19 cellular contexts compared by ENCODE assay signal in the genomic region with DNA sequence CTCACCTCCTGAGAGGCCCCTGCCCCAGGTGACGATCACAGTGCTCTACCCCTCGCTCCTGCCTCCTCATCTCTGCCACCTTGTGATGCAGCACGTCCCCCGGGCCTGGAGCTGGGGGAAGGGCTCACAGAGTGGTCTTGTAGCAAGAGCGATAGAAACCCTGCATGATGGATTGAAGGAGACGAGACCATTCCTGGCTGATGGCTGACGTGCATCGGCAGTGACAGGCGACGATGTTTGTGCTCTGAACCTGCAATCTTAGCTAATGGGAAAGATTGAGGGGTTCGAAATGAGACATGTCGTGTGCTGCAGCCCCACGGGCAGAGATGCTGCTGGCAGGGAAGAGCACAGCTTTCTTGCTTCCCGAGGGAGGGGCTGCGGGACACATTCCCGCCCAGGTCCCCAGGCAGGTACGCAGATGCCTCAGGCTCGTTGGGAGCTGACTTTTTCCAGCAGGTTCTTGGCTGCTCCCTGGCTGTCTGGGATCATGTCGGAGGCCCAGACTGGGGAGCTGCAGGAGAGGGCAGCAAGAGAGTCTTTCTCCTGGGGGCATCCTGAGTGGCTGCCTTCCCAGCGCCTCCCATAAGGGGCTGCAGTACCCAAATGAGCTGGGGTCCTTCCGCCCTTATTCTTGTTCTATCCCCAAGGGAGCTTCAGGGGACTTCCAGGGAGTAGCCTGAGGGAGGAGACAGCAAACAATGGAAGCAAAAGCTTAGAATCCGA.
"Had no signal": no experiment of that assay in that cellular context is flagged by ENCODE, and none has a peak within 500 bp of the region (broad histone marks: within the 10 kb centered on the region; RNA-seq: fewer than 3 reads in every experiment).

No MANE protein-coding gene starts in this region.

- H3K4me3 Mint-ChIP-seq: activated CD4-positive, alpha-beta memory T cell treated with anti-CD3 and anti-CD28 coated beads for 36 hours; activated CD4-positive, alpha-beta T cell treated with anti-CD3 and anti-CD28 coated beads for 36 hours; activated T-cell treated with anti-CD3 and anti-CD28 coated beads, Interleukin-2, amount 50 U/mL, for 24 hours; naive B cell had no signal

- H3K4me3 ChIP-seq: adrenal gland, lung, skin epidermis, tibial nerve, vagina had no signal

- H3K4me1 ChIP-seq: adrenal gland, tibial nerve, vagina had no signal

- H3K27ac ChIP-seq: adrenal gland, skin epidermis, tibial nerve, vagina, WERI-Rb-1 had no signal

- H3K4me1 Mint-ChIP-seq: activated CD4-positive, alpha-beta T cell treated with anti-CD3 and anti-CD28 coated beads for 36 hours; naive B cell had no signal

- H3K36me3 Mint-ChIP-seq: activated CD4-positive, alpha-beta memory T cell treated with anti-CD3 and anti-CD28 coated beads for 36 hours had no signal

- DNase-seq: activated CD4-positive, alpha-beta memory T cell treated with anti-CD3 and anti-CD28 coated beads for 36 hours; activated CD4-positive, alpha-beta T cell treated with anti-CD3 and anti-CD28 coated beads for 36 hours; activated naive CD4-positive, alpha-beta T cell treated with anti-CD3 and anti-CD28 coated beads, Interleukin-2, amount 50 U/mL, for 16 hours; activated T-cell treated with anti-CD3 and anti-CD28 coated beads, Interleukin-2, amount 50 U/mL, for 24 hours; adrenal gland; hippocampal formation; left cardiac atrium; naive B cell; nucleus accumbens; right cardiac atrium; stimulated activated CD4-positive, alpha-beta T cell treated with anti-CD3 and anti-CD28 coated beads, Interleukin-4, amount 100 ng/mL, for 4 hours; stimulated activated CD8-positive, alpha-beta memory T cell treated with anti-CD3 and anti-CD28 coated beads, Interleukin-4, amount 100 ng/mL, for 48 hours; stimulated activated naive CD4-positive, alpha-beta T cell treated with Interleukin-2 at 50 U/mL for 16 hours; substantia nigra; WERI-Rb-1 had no signal

- H3K36me3 ChIP-seq: adrenal gland, tibial nerve, vagina, WERI-Rb-1 had no signal

- H3K27ac Mint-ChIP-seq: activated CD4-positive, alpha-beta memory T cell treated with anti-CD3 and anti-CD28 coated beads for 36 hours; activated CD4-positive, alpha-beta T cell treated with anti-CD3 and anti-CD28 coated beads for 36 hours; activated T-cell treated with anti-CD3 and anti-CD28 coated beads, Interleukin-2, amount 50 U/mL, for 24 hours had no signal

- H3K27me3 ChIP-seq: tibial nerve, vagina had no signal
